Comparison of ENCODE assay signal across 28 cellular contexts in the genomic region with DNA sequence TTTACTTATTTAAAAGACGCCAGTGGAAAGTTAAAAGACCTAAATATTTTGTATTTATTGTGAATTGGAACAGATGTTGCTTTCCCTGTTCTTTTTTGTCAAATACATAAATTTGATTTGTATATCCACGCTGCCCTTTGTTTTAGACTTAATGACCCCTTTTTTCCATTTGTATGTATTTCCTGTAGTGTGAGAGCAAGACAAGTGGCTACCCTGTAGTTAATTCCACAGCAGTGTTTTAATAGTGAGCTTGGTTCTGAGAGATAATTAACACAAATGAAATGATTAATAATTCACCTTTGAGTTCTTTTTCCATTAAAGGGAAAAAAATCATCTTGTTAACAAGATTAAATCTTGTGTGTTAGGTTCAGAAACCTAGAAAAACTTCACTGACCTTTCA.
"Had no signal": no experiment of that assay in that cellular context is flagged by ENCODE, and none has a peak within 500 bp of the region (broad histone marks: within the 10 kb centered on the region; RNA-seq: fewer than 3 reads in every experiment).

No MANE protein-coding gene starts in this region.

- H3K9me3 ChIP-seq: breast epithelium had no signal

- H3K27ac Mint-ChIP-seq: activated CD8-positive, alpha-beta memory T cell treated with anti-CD3 and anti-CD28 coated beads, Interleukin-2, amount 10 ng/mL, durations not matched to agents 7 days and 5 days; activated naive CD4-positive, alpha-beta T cell treated with anti-CD3 and anti-CD28 coated beads for 36 hours; activated naive CD8-positive, alpha-beta T cell treated with anti-CD3 and anti-CD28 coated beads, Interleukin-2, amount 10 ng/mL, durations not matched to agents 7 days and 5 days; activated T-helper 17 cell treated with anti-CD3 and anti-CD28 coated beads, Interleukin-2, amount 50 U/mL, for 72 hours had no signal

- DNase-seq: activated CD4-positive, alpha-beta T cell treated with anti-CD3 and anti-CD28 coated beads for 48 hours; activated CD4-positive, alpha-beta T cell treated with anti-CD3 and anti-CD28 coated beads, Interleukin-2, amount 50 U/mL, for 48 hours; activated CD4-positive, CD25-positive, alpha-beta regulatory T cell treated with anti-CD3 and anti-CD28 coated beads, Interleukin-2, amount 50 U/mL, for 72 hours; activated CD8-positive, alpha-beta memory T cell treated with anti-CD3 and anti-CD28 coated beads, Interleukin-2, amount 10 ng/mL, durations not matched to agents 7 days and 5 days; activated gamma-delta T cell; activated naive CD4-positive, alpha-beta T cell treated with anti-CD3 and anti-CD28 coated beads for 36 hours; activated naive CD8-positive, alpha-beta T cell treated with anti-CD3 and anti-CD28 coated beads, Interleukin-2, amount 10 ng/mL, durations not matched to agents 7 days and 5 days; activated T-cell treated with anti-CD3 and anti-CD28 coated beads, Interleukin-2, amount 50 U/mL, for 48 hours; aorta; IMR-90; Kasumi-1; KBM-7; NCI-H1105 treated with DMSO at 0.1 percent for 48 hours; NCI-H1436 treated with DMSO at 0.1 percent for 48 hours; NCI-H187; NCI-H2081 treated with DMSO at 0.1 percent for 48 hours; NCI-H2227 treated with DMSO at 0.1 percent for 48 hours; NCI-H446 treated with DMSO at 0.1 percent for 48 hours; NCI-H524 treated with DMSO at 0.1 percent for 48 hours; NCI-H774; OCI-M1; RPMI8226; T-helper 1 cell had no signal

- H3K4me1 Mint-ChIP-seq: activated CD8-positive, alpha-beta memory T cell treated with anti-CD3 and anti-CD28 coated beads, Interleukin-2, amount 10 ng/mL, durations not matched to agents 7 days and 5 days; activated T-helper 17 cell treated with anti-CD3 and anti-CD28 coated beads, Interleukin-2, amount 50 U/mL, for 72 hours had no signal

- ATAC-seq: activated CD8-positive, alpha-beta memory T cell treated with anti-CD3 and anti-CD28 coated beads, Interleukin-2, amount 10 ng/mL, durations not matched to agents 7 days and 5 days; activated T-helper 17 cell treated with anti-CD3 and anti-CD28 coated beads, Interleukin-2, amount 50 U/mL, for 72 hours; Panc1; Right ventricle myocardium inferior had no signal

- H3K4me3 ChIP-seq: breast epithelium, SK-N-MC had no signal

- H3K4me3 Mint-ChIP-seq: activated CD8-positive, alpha-beta memory T cell treated with anti-CD3 and anti-CD28 coated beads, Interleukin-2, amount 10 ng/mL, durations not matched to agents 7 days and 5 days; activated naive CD4-positive, alpha-beta T cell treated with anti-CD3 and anti-CD28 coated beads for 36 hours; activated naive CD8-positive, alpha-beta T cell treated with anti-CD3 and anti-CD28 coated beads, Interleukin-2, amount 10 ng/mL, durations not matched to agents 7 days and 5 days; activated T-helper 17 cell treated with anti-CD3 and anti-CD28 coated beads, Interleukin-2, amount 50 U/mL, for 72 hours had no signal

- H3K36me3 Mint-ChIP-seq: activated CD8-positive, alpha-beta memory T cell treated with anti-CD3 and anti-CD28 coated beads, Interleukin-2, amount 10 ng/mL, durations not matched to agents 7 days and 5 days; activated naive CD8-positive, alpha-beta T cell treated with anti-CD3 and anti-CD28 coated beads, Interleukin-2, amount 10 ng/mL, durations not matched to agents 7 days and 5 days had no signal

- H3K27ac ChIP-seq: breast epithelium, SK-N-MC had no signal

- H3K27me3 ChIP-seq: breast epithelium had no signal

- H3K36me3 ChIP-seq: breast epithelium had no signal

- H3K9me3 Mint-ChIP-seq: activated naive CD4-positive, alpha-beta T cell treated with anti-CD3 and anti-CD28 coated beads for 36 hours; activated naive CD8-positive, alpha-beta T cell treated with anti-CD3 and anti-CD28 coated beads, Interleukin-2, amount 10 ng/mL, durations not matched to agents 7 days and 5 days; activated T-helper 17 cell treated with anti-CD3 and anti-CD28 coated beads, Interleukin-2, amount 50 U/mL, for 72 hours had no signal

- H3K4me1 ChIP-seq: breast epithelium had no signal
